11 cellular contexts compared by ENCODE assay signal in the genomic region with DNA sequence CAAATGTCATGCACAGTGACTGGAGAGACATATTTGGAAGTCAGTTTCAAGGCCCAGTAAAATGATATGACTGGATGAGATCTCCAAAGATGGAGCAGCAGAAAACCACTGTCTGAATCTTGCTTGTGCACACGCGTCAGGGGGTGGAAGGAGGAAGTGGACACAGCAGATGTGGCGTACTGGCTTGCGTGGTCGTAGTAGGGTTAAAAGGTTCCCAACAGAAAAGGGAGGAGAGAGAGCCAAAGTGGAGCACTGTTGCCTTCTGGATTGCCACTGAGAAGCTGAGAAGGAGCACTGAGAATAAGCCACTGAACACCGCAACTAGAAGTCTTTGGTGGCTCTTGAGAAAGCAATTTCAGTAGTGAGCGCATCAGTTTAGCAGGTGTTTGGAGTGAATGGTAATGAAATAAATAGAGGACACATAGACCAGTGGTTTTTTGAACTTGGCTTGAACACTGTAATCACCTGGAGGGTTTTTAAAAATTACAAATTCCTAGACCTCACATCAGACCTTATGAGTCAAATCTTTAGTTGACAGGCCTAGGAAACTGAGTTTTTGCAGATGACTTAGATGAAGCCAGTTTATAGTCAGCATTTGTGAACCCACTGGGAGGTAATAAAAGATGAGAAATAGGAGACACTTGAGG.
A peak's percentile ranks its signal among the peaks of the same experiment; 100 is the strongest.
DNase-seq lines count a peak whose midpoint lies in the region; ATAC-seq and TF ChIP-seq lines count a peak whose summit lies in the region.
"Had no signal": no experiment of that assay in that cellular context is flagged by ENCODE, and none has a peak within 500 bp of the region (broad histone marks: within the 10 kb centered on the region; RNA-seq: fewer than 3 reads in every experiment).

No MANE protein-coding gene starts in this region.

- H3K9me3 ChIP-seq in upper lobe of right lung (no peaks in the 10 kb centered on the region), MG63 (no peaks in the 10 kb centered on the region; the same call in 1 of the 2 replicates)

- H3K36me3 Mint-ChIP-seq in activated naive CD4-positive, alpha-beta T cell treated with anti-CD3 and anti-CD28 coated beads, Interleukin-2, amount 50 U/mL, for 24 hours: peaks cover 7% of the 10 kb centered on the region
- H3K36me3 Mint-ChIP-seq in activated B cell treated with CpG ODN at 0.5 μM for 24 hours (ENCODE audit: low read depth): no peaks in the 10 kb centered on the region

- peak overlapping the region; percentile 60 for H3K27ac Mint-ChIP-seq in activated naive CD4-positive, alpha-beta T cell treated with anti-CD3 and anti-CD28 coated beads, Interleukin-2, amount 50 U/mL, for 24 hours
- peak overlapping the region; percentile 81 for H3K27ac Mint-ChIP-seq in activated B cell treated with CpG ODN at 0.5 μM for 24 hours

- H3K27ac ChIP-seq in HL-60 (replicated peaks): peak overlapping the region; percentile 62
- H3K27ac ChIP-seq in upper lobe of right lung: peak overlapping the region; percentile 3
- H3K27ac ChIP-seq: WERI-Rb-1 had no signal

- H3K4me1 Mint-ChIP-seq in activated naive CD4-positive, alpha-beta T cell treated with anti-CD3 and anti-CD28 coated beads, Interleukin-2, amount 50 U/mL, for 24 hours: peaks cover 49% of the 10 kb centered on the region
- peaks cover 37% of the 10 kb centered on the region for H3K4me1 Mint-ChIP-seq in activated B cell treated with CpG ODN at 0.5 μM for 24 hours

- no peak for DNase-seq in activated naive CD4-positive, alpha-beta T cell (lab: John Stamatoyannopoulos, UW)
- DNase-seq in HL-60 (ENCODE audit: low read depth in 1 of 2, low spot score in 1 of 2) (peak; percentile 28 to 56), activated B cell treated with CpG ODN at 0.5 μM for 24 hours (no peak), upper lobe of right lung (no peak), LoVo (ENCODE audit: low spot score) (no peak), NCI-H2081 (lab: John Stamatoyannopoulos, UW) (no peak), MG63 (no peak)
- DNase-seq: effector CD4-positive, alpha-beta T cell; NCI-H1092 treated with DMSO at 0.1 percent for 48 hours; WERI-Rb-1 had no signal

- H3K27me3 Mint-ChIP-seq in activated naive CD4-positive, alpha-beta T cell treated with anti-CD3 and anti-CD28 coated beads, Interleukin-2, amount 50 U/mL, for 24 hours: no peaks in the 10 kb centered on the region
- no peaks in the 10 kb centered on the region for H3K27me3 Mint-ChIP-seq in activated B cell treated with CpG ODN at 0.5 μM for 24 hours

- intact Hi-C loops in activated B cell treated with CpG ODN at 0.5 μM for 24 hours (cut with micrococcal nuclease) (loop anchor here (1.0 kb wide), 3 partner anchors 18 to 227 kb away; a partner anchor contains a TSS), upper lobe of right lung (cut with DNase I) (no loop called here)

- POLR2A ChIA-PET in activated B cell treated with CpG ODN at 0.5 μM for 24 hours (lab: Charles Lee): interaction anchor here (0.6 to 3.1 kb wide), 12 partner anchors 8 to 228 kb away, joined by 3 to 42 read pairs (median 8); a partner anchor contains a TSS

- no peak for ATAC-seq in activated B cell treated with CpG ODN at 0.5 μM for 24 hours (ENCODE audit: low read depth)
- ATAC-seq in upper lobe of right lung: peak; percentile 64

- no peaks in the 10 kb centered on the region for H3K36me3 ChIP-seq in upper lobe of right lung
- H3K36me3 ChIP-seq in MG63: no peaks in the 10 kb centered on the region
- H3K36me3 ChIP-seq: WERI-Rb-1 had no signal

- no peak overlapping the region for H3K4me3 Mint-ChIP-seq in activated naive CD4-positive, alpha-beta T cell treated with anti-CD3 and anti-CD28 coated beads, Interleukin-2, amount 50 U/mL, for 24 hours
- H3K4me3 Mint-ChIP-seq in activated B cell treated with CpG ODN at 0.5 μM for 24 hours: no peak overlapping the region

- no peaks in the 10 kb centered on the region for H3K4me1 ChIP-seq in upper lobe of right lung

- CTCF ChIA-PET in activated B cell treated with CpG ODN at 0.5 μM for 24 hours (lab: Charles Lee): interaction anchor here (0.8 to 1.9 kb wide), 14 partner anchors 8 to 311 kb away, joined by 3 to 18 read pairs (median 5); no protein-coding TSS in a partner anchor

- peaks cover 5% of the 10 kb centered on the region for H3K9me3 Mint-ChIP-seq in activated naive CD4-positive, alpha-beta T cell treated with anti-CD3 and anti-CD28 coated beads, Interleukin-2, amount 50 U/mL, for 24 hours
- H3K9me3 Mint-ChIP-seq in activated B cell treated with CpG ODN at 0.5 μM for 24 hours: no peaks in the 10 kb centered on the region

- H3K27me3 ChIP-seq in HL-60 (ENCODE audit: insufficient read depth, poor library complexity, severe bottlenecking): no peaks in the 10 kb centered on the region
- no peaks in the 10 kb centered on the region for H3K27me3 ChIP-seq in upper lobe of right lung
- H3K27me3 ChIP-seq in MG63: no peaks in the 10 kb centered on the region

- no peak overlapping the region for H3K4me3 ChIP-seq in HL-60 (replicated peaks; ENCODE audit: insufficient read depth, low read length)
- no peak overlapping the region for H3K4me3 ChIP-seq in upper lobe of right lung
- H3K4me3 ChIP-seq in MG63: no peak overlapping the region

- TF ChIP-seq CTCF in HL-60 (IDR thresholded peaks at IDR 0.05; ENCODE audit: insufficient read depth, low read length): no peak
- no peak for TF ChIP-seq CTCF in activated B cell treated with CpG ODN at 0.5 μM for 24 hours (IDR thresholded peaks at IDR 0.05)
- TF ChIP-seq CTCF in upper lobe of right lung (IDR thresholded peaks at IDR 0.05): no peak

Comparison
In these comparisons a context has a peak if more than half of its experiments do, and no peak if none do; other contexts are left out.
1. DNase-seq: peak in HL-60 (2 of 2); none in activated naive CD4-positive, alpha-beta T cell (0 of 4), activated B cell treated with CpG ODN at 0.5 μM for 24 hours (single experiment), upper lobe of right lung (single experiment), LoVo (single experiment), NCI-H2081 (0 of 2) and MG63 (single experiment).